ENCODE assay signal across 9 cellular contexts in genomic region chr14:58395565-58395814, GRCh38. TPM values are rescaled to one million over a fixed set of nuclear protein-coding genes. Genes with fewer than 3 reads are reported as not detected.
DNase-seq lines count a peak whose midpoint lies in the region; ATAC-seq, FAIRE-seq and TF ChIP-seq lines count a peak whose summit lies in the region.
"Had no signal": no experiment of that assay in that cellular context is flagged by ENCODE, and none has a peak within 500 bp of the region (broad histone marks: within the 10 kb centered on the region; RNA-seq: fewer than 3 reads in every experiment).

No MANE protein-coding gene starts in this region.

- H3K4me3 ChIP-seq in AG09309 (ENCODE audit: control insufficient read depth, low read depth, low read length), result peak overlapping the region; percentile 36

- TF ChIP-seq CTCF in AG09309 (IDR thresholded peaks at IDR 0.05; ENCODE audit: control insufficient read depth, insufficient read depth, low read depth, low read length, missing control alignments), result no peak

- H3K36me3 Mint-ChIP-seq in IgD-negative memory B cell, result no peaks in the 10 kb centered on the region
- no peaks in the 10 kb centered on the region for H3K36me3 Mint-ChIP-seq in dendritic cell treated with granulocyte-macrophage colony-stimulating factor and Interleukin-4, amounts not matched to agents 40 ng/mL and 50 ng/mL, for 4 days (ENCODE audit: low read depth)
- H3K36me3 Mint-ChIP-seq in naive thymus-derived CD8-positive, alpha-beta T cell, result no peaks in the 10 kb centered on the region

- intact Hi-C loops in dendritic cell treated with granulocyte-macrophage colony-stimulating factor and Interleukin-4, amounts not matched to agents 40 ng/mL and 50 ng/mL, for 4 days (cut with micrococcal nuclease), result no loop called here

- peak overlapping the region; percentile 75 to 92 (median 86) for H3K4me3 Mint-ChIP-seq in IgD-negative memory B cell
- peak overlapping the region; percentile 76 for H3K4me3 Mint-ChIP-seq in dendritic cell treated with granulocyte-macrophage colony-stimulating factor and Interleukin-4, amounts not matched to agents 40 ng/mL and 50 ng/mL, for 4 days
- peak overlapping the region; percentile 64 to 89 (median 81) for H3K4me3 Mint-ChIP-seq in naive thymus-derived CD8-positive, alpha-beta T cell

- DNase-seq in AG09309 (ENCODE audit: low read depth), result no peak
- DNase-seq in naive thymus-derived CD8-positive, alpha-beta T cell, result no peak
- no peak for DNase-seq in urothelium cell line (ENCODE audit: low spot score)
- DNase-seq in occipital lobe (lab: John Stamatoyannopoulos, UW), result no peak

- FAIRE-seq in urothelium cell line (lab: Jason Lieb, UNC), result no peak

- H3K9me3 Mint-ChIP-seq in IgD-negative memory B cell, result no peaks in the 10 kb centered on the region
- no peaks in the 10 kb centered on the region for H3K9me3 Mint-ChIP-seq in dendritic cell treated with granulocyte-macrophage colony-stimulating factor and Interleukin-4, amounts not matched to agents 40 ng/mL and 50 ng/mL, for 4 days
- no peaks in the 10 kb centered on the region for H3K9me3 Mint-ChIP-seq in naive thymus-derived CD8-positive, alpha-beta T cell

- no peaks in the 10 kb centered on the region for H3K27me3 Mint-ChIP-seq in IgD-negative memory B cell
- no peaks in the 10 kb centered on the region for H3K27me3 Mint-ChIP-seq in dendritic cell treated with granulocyte-macrophage colony-stimulating factor and Interleukin-4, amounts not matched to agents 40 ng/mL and 50 ng/mL, for 4 days
- H3K27me3 Mint-ChIP-seq in naive thymus-derived CD8-positive, alpha-beta T cell, result no peaks in the 10 kb centered on the region

- peaks cover 5 to 10% (median 5%) of the 10 kb centered on the region in 3 donors for H3K4me1 Mint-ChIP-seq in IgD-negative memory B cell
- H3K4me1 Mint-ChIP-seq in dendritic cell treated with granulocyte-macrophage colony-stimulating factor and Interleukin-4, amounts not matched to agents 40 ng/mL and 50 ng/mL, for 4 days (ENCODE audit: low read depth), result peaks cover 23% of the 10 kb centered on the region
- H3K4me1 Mint-ChIP-seq in naive thymus-derived CD8-positive, alpha-beta T cell, result peaks cover 7 to 20% (median 12%) of the 10 kb centered on the region in 4 donors

- POLR2A ChIA-PET in naive thymus-derived CD8-positive, alpha-beta T cell (lab: Charles Lee), result interaction anchor here (0.9 to 2.6 kb wide), 7 partner anchors 10 to 195 kb away, joined by 3 to 19 read pairs (median 6); partner anchors contain the start of genes ACTR10, ARID4A, KIAA0586 and TIMM9

- peak overlapping the region; percentile 13 to 82 (median 67) for H3K27ac Mint-ChIP-seq in IgD-negative memory B cell
- H3K27ac Mint-ChIP-seq in dendritic cell treated with granulocyte-macrophage colony-stimulating factor and Interleukin-4, amounts not matched to agents 40 ng/mL and 50 ng/mL, for 4 days, result peak overlapping the region; percentile 85
- peak overlapping the region; percentile 59 to 94 (median 92) for H3K27ac Mint-ChIP-seq in naive thymus-derived CD8-positive, alpha-beta T cell

- ATAC-seq in naive thymus-derived CD8-positive, alpha-beta T cell, result no peak
- ATAC-seq in HG03354 (IDR thresholded peaks at IDR 0.05; ENCODE audit: poor library complexity, severe bottlenecking, unreplicated experiment), result no peak
- ATAC-seq in GM19023 (IDR thresholded peaks at IDR 0.05; ENCODE audit: unreplicated experiment), result no peak

RNA-seq across cellular contexts. Expression of gene TOMM20L, which starts 0.2 kb away (rescaled TPM):
- not detected for polyA plus RNA-seq in IgD-negative memory B cell
- total RNA-seq in naive thymus-derived CD8-positive, alpha-beta T cell, result not detected
- polyA plus RNA-seq in naive thymus-derived CD8-positive, alpha-beta T cell, result not detected
- not detected for total RNA-seq in occipital lobe
- total RNA-seq: LHCN-M2 had no signal

RNA-seq across cellular contexts. Expression of gene TIMM9, which starts 31.8 kb away (rescaled TPM):
- 76.1 TPM for polyA plus RNA-seq in IgD-negative memory B cell
- 10 to 100 TPM; 38.0 to 38.6 TPM for total RNA-seq in naive thymus-derived CD8-positive, alpha-beta T cell
- polyA plus RNA-seq in naive thymus-derived CD8-positive, alpha-beta T cell, result 10 to 100 TPM; 59.6 to 72.2 (median 71.0) TPM
- 23.6 TPM for total RNA-seq in occipital lobe

RNA-seq across cellular contexts. Expression of gene KIAA0586, which starts 32.0 kb away (rescaled TPM):
- 17.5 TPM for polyA plus RNA-seq in IgD-negative memory B cell
- 10 to 100 TPM; 45.3 to 45.4 TPM for total RNA-seq in naive thymus-derived CD8-positive, alpha-beta T cell
- polyA plus RNA-seq in naive thymus-derived CD8-positive, alpha-beta T cell, result 10 to 100 TPM; 19.1 to 30.5 (median 29.6) TPM
- 26.7 TPM for total RNA-seq in occipital lobe
